8 cellular contexts compared by ENCODE assay signal in the genomic region with DNA sequence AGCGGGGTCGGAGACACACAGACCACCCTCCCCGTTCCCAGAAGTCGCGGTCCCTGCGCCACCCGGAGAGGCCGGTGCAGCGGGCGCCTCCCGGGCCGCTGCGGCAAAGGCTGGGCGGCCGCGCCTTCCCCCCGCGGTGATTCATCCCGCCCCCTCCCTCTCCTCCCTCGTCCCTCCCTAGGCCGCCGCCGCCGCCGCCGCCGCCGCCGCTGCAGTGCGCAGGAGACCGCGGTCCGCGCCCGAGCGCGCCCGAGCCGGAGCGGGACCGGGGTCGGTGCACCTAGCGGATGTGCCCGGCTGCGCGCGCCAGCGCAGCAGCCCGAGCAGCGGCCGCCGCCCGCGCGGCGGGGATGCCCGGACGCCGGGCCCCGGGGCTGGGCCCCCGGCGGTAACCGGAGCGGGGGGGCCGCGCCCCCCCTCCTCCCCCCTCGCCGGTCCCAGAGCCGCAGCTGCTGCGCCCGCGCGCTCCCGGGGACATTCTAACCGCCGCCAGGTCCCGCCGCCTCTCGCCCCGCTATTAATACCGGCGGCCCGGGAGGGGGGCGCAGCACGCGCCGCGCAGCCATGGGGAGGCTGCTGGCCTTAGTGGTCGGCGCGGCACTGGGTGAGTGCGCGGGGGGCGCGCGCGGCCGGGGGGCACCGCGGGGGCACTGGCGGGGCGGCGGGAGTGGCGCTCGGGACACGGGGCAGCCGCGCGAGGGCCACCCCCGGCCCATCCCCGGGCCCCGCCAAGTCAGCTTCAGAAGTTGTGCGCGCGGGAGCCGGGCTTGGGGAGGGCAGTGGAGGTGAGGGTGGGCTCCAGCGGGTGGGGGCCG. TPM values are rescaled to one million over a fixed set of nuclear protein-coding genes. Genes with fewer than 3 reads are reported as not detected.
DNase-seq lines count a peak whose midpoint lies in the region; ATAC-seq and TF ChIP-seq lines count a peak whose summit lies in the region.

Gene SCN1B (plus strand): TSS at position 214 of the 815 bp plus-strand sequence. CDS start 351 bp downstream, at position 565.

- H3K9me3 Mint-ChIP-seq in activated naive CD8-positive, alpha-beta T cell (ENCODE audit: low read depth), result no peaks in the 10 kb centered on the region
- no peaks in the 10 kb centered on the region for H3K9me3 Mint-ChIP-seq in type B pancreatic cell

- peaks cover 4% of the 10 kb centered on the region for H3K27me3 Mint-ChIP-seq in activated naive CD8-positive, alpha-beta T cell
- peaks cover 48% of the 10 kb centered on the region for H3K27me3 Mint-ChIP-seq in type B pancreatic cell

- in situ Hi-C loops in SK-MEL-5 (cut with HindIII; ENCODE audit: low pct_unique_long_range_greater_than_20kb, low sequenced_read_pairs), result no loop called here

- H3K4me1 ChIP-seq in cardiac muscle cell (ENCODE audit: low read depth), result no peaks in the 10 kb centered on the region

- peak within 1 kb of the TSS; percentile 1 for H3K27ac Mint-ChIP-seq in activated naive CD8-positive, alpha-beta T cell
- peak within 1 kb of the TSS; percentile 2 for H3K27ac Mint-ChIP-seq in type B pancreatic cell

- no peaks in the 10 kb centered on the region for H3K9me3 ChIP-seq in cardiac muscle cell (ENCODE audit: low read depth)

- peaks cover 18% of the 10 kb centered on the region for H3K27me3 ChIP-seq in cardiac muscle cell

- DNase-seq in SIG-M5 treated with dmso at 0.1 percent for 504 hours (lab: John Stamatoyannopoulos, UW; ENCODE audit: unreplicated experiment) (peak; percentile 19), SIG-M5 (lab: John Stamatoyannopoulos, UW) (no peak), SK-MEL-5 (ENCODE audit: low read depth, low spot score) (peak; percentile 42), cardiac muscle cell (ENCODE audit: low read depth in 1 of 2, low spot score in 1 of 2) (peak; percentile 75 to 85), posterior cingulate gyrus (peak; percentile 50 to 93 (median 64)), type B pancreatic cell (ENCODE audit: extremely low spot score, unreplicated experiment) (peak; percentile 70)

- ATAC-seq in HG03045 (IDR thresholded peaks at IDR 0.05; ENCODE audit: unreplicated experiment), result no peak

- H3K4me3 Mint-ChIP-seq in activated naive CD8-positive, alpha-beta T cell, result peak within 1 kb of the TSS; percentile 83
- peak within 1 kb of the TSS; percentile 85 for H3K4me3 Mint-ChIP-seq in type B pancreatic cell

- peaks cover 17% of the 10 kb centered on the region for H3K36me3 ChIP-seq in cardiac muscle cell

- intact Hi-C loops in posterior cingulate gyrus (cut with DNase I), result no loop called here

- peaks cover 3% of the 10 kb centered on the region for H3K36me3 Mint-ChIP-seq in activated naive CD8-positive, alpha-beta T cell
- no peaks in the 10 kb centered on the region for H3K36me3 Mint-ChIP-seq in type B pancreatic cell

- H3K4me1 Mint-ChIP-seq in activated naive CD8-positive, alpha-beta T cell (ENCODE audit: low read depth), result peaks cover 8% of the 10 kb centered on the region
- peaks cover 7% of the 10 kb centered on the region for H3K4me1 Mint-ChIP-seq in type B pancreatic cell (ENCODE audit: unreplicated experiment)

- H3K4me3 ChIP-seq in cardiac muscle cell, result peak within 1 kb of the TSS; percentile 57

- TF ChIP-seq CTCF in cardiac muscle cell (IDR thresholded peaks at IDR 0.05; ENCODE audit: low read depth, low read length) (no peak), type B pancreatic cell (conservative IDR thresholded peaks at IDR 0.05) (no peak)

- H3K27ac ChIP-seq in cardiac muscle cell, result no peak within 1 kb of the TSS

RNA-seq across cellular contexts. Expression of gene SCN1B, which starts in this region (rescaled TPM):
- 0.21 and 1.3 TPM in 2 replicates for total RNA-seq in SK-MEL-5 (2014; rRNA removed; shearing (Covaris generic))
- polyA plus RNA-seq in SK-MEL-5 (2015; cell fraction: cytosol; rRNA removed), result 2.4 and 2.5 TPM in 2 replicates
- 0.62 and 3.0 TPM in 2 replicates for polyA plus RNA-seq in SK-MEL-5 (2015; cell fraction: nucleus; rRNA removed)
- total RNA-seq in cardiac muscle cell (1.2 and 4.2 TPM in 2 replicates), type B pancreatic cell (ENCODE audit: low replicate concordance) (0.88 and 1.1 TPM in 2 replicates)
- polyA plus RNA-seq in cardiac muscle cell, result 1.6 and 2.2 TPM in 2 replicates
